In genomic region chr2:12452211-12452610, GRCh38 we compare ENCODE assay signal across 9 cellular contexts.
A peak's percentile ranks its signal among the peaks of the same experiment; 100 is the strongest.
DNase-seq lines count a peak whose midpoint lies in the region; ATAC-seq and TF ChIP-seq lines count a peak whose summit lies in the region.
"Had no signal": no experiment of that assay in that cellular context is flagged by ENCODE, and none has a peak within 500 bp of the region (broad histone marks: within the 10 kb centered on the region; RNA-seq: fewer than 3 reads in every experiment).

No MANE protein-coding gene starts in this region.

- peaks cover 42% of the 10 kb centered on the region for H3K4me1 Mint-ChIP-seq in activated T-cell treated with anti-CD3 and anti-CD28 coated beads, Interleukin-2, amount 50 U/mL, for 24 hours (ENCODE audit: low read depth)
- H3K4me1 Mint-ChIP-seq in T-helper 17 cell (peaks cover 23% of the 10 kb centered on the region), mesothelial cell of epicardium (peaks cover 24% of the 10 kb centered on the region)
- H3K4me1 Mint-ChIP-seq in stimulated activated naive CD8-positive, alpha-beta T cell treated with anti-CD3 and anti-CD28 coated beads, Interleukin-15, amount 100 ng/mL, for 72 hours = peaks cover 33% of the 10 kb centered on the region

- no peak overlapping the region for H3K4me3 ChIP-seq in fibroblast of pulmonary artery (replicated peaks; ENCODE audit: low read depth, low read length)

- no peak for ATAC-seq in T-helper 17 cell
- no peak for ATAC-seq in stimulated activated naive CD8-positive, alpha-beta T cell treated with anti-CD3 and anti-CD28 coated beads, Interleukin-15, amount 100 ng/mL, for 72 hours

- TF ChIP-seq CTCF in fibroblast of pulmonary artery (IDR thresholded peaks at IDR 0.05; ENCODE audit: low read length, missing control alignments) (no peak), mesothelial cell of epicardium (IDR thresholded peaks at IDR 0.05; ENCODE audit: unreplicated experiment) (no peak)

- H3K36me3 Mint-ChIP-seq in activated T-cell treated with anti-CD3 and anti-CD28 coated beads, Interleukin-2, amount 50 U/mL, for 24 hours (ENCODE audit: low read depth) = no peaks in the 10 kb centered on the region
- H3K36me3 Mint-ChIP-seq in T-helper 17 cell (ENCODE audit: low read depth) (peaks cover 2% of the 10 kb centered on the region), mesothelial cell of epicardium (no peaks in the 10 kb centered on the region)

- peak overlapping the region; percentile 24 for H3K27ac Mint-ChIP-seq in activated T-cell treated with anti-CD3 and anti-CD28 coated beads, Interleukin-2, amount 50 U/mL, for 24 hours
- peak overlapping the region; percentile 88 for H3K27ac Mint-ChIP-seq in T-helper 17 cell
- H3K27ac Mint-ChIP-seq in stimulated activated naive CD8-positive, alpha-beta T cell treated with anti-CD3 and anti-CD28 coated beads, Interleukin-15, amount 100 ng/mL, for 72 hours = peak overlapping the region in 1 of 2 donors; percentile 77
- H3K27ac Mint-ChIP-seq in mesothelial cell of epicardium = no peak overlapping the region

- no peaks in the 10 kb centered on the region for H3K9me3 Mint-ChIP-seq in activated T-cell treated with anti-CD3 and anti-CD28 coated beads, Interleukin-2, amount 50 U/mL, for 24 hours
- peaks cover 0 to 3% of the 10 kb centered on the region in 2 donors for H3K9me3 Mint-ChIP-seq in stimulated activated naive CD8-positive, alpha-beta T cell treated with anti-CD3 and anti-CD28 coated beads, Interleukin-15, amount 100 ng/mL, for 72 hours
- peaks cover 8% of the 10 kb centered on the region for H3K9me3 Mint-ChIP-seq in mesothelial cell of epicardium

- H3K9me3 ChIP-seq in T-helper 17 cell (ENCODE audit: control insufficient read depth, low read length, poor library complexity, severe bottlenecking) = no peaks in the 10 kb centered on the region

- no peak for DNase-seq in activated T-cell treated with anti-CD3 and anti-CD28 coated beads, Interleukin-2, amount 50 U/mL, for 24 hours
- DNase-seq in activated T-cell treated with anti-CD3 and anti-CD28 coated beads for 4 hours = no peak
- DNase-seq in T-helper 17 cell = no peak
- DNase-seq in fibroblast of pulmonary artery (ENCODE audit: low read depth) = peak; percentile 71
- no peak for DNase-seq in stimulated activated naive CD8-positive, alpha-beta T cell treated with anti-CD3 and anti-CD28 coated beads, Interleukin-15, amount 100 ng/mL, for 72 hours
- no peak for DNase-seq in putamen (ENCODE audit: low spot score)
- DNase-seq in mesothelial cell of epicardium (ENCODE audit: low spot score in 2 of 2, unreplicated experiment in 2 of 2) = no peak
- DNase-seq in RKO (ENCODE audit: low spot score) = no peak
- DNase-seq: ACHN had no signal

- H3K27me3 Mint-ChIP-seq in activated T-cell treated with anti-CD3 and anti-CD28 coated beads, Interleukin-2, amount 50 U/mL, for 24 hours = no peaks in the 10 kb centered on the region
- H3K27me3 Mint-ChIP-seq in T-helper 17 cell = no peaks in the 10 kb centered on the region
- no peaks in the 10 kb centered on the region for H3K27me3 Mint-ChIP-seq in stimulated activated naive CD8-positive, alpha-beta T cell treated with anti-CD3 and anti-CD28 coated beads, Interleukin-15, amount 100 ng/mL, for 72 hours
- H3K27me3 Mint-ChIP-seq in mesothelial cell of epicardium (ENCODE audit: low read depth) = no peaks in the 10 kb centered on the region

- peak overlapping the region; percentile 41 for H3K4me3 Mint-ChIP-seq in activated T-cell treated with anti-CD3 and anti-CD28 coated beads, Interleukin-2, amount 50 U/mL, for 24 hours
- H3K4me3 Mint-ChIP-seq in T-helper 17 cell (peak overlapping the region; percentile 75), mesothelial cell of epicardium (no peak overlapping the region)
- H3K4me3 Mint-ChIP-seq in stimulated activated naive CD8-positive, alpha-beta T cell treated with anti-CD3 and anti-CD28 coated beads, Interleukin-15, amount 100 ng/mL, for 72 hours = peak overlapping the region; percentile 44 to 65
